ENCODE assay signal across 2 cellular contexts in genomic region chr1:155933591-155934096, GRCh38.
TF ChIP-seq lines count a peak whose summit lies in the region.

No MANE protein-coding gene starts in this region.

TF ChIP-seq in H1, 55 proteins besides CTCF, POLR2A, EP300 and RAD21:
- TF ChIP-seq CHD2 (IDR thresholded peaks at IDR 0.05; ENCODE audit: low read length) (no peak), SP2 (IDR thresholded peaks at IDR 0.05; ENCODE audit: low read length) (no peak), SP1 (IDR thresholded peaks at IDR 0.05; ENCODE audit: low read depth, low read length) (no peak), SP4 (IDR thresholded peaks at IDR 0.05; ENCODE audit: low read length) (no peak), SIN3A (conservative IDR thresholded peaks at IDR 0.05 in 1 of 2, IDR thresholded peaks at IDR 0.05 in 1 of 2; ENCODE audit: low read depth in 1 of 2, low read length in 2 of 2) (no peak), NRF1 (IDR thresholded peaks at IDR 0.05; ENCODE audit: low read depth, low read length) (no peak), CBX5 (IDR thresholded peaks at IDR 0.05; ENCODE audit: low read depth, low read length) (no peak), ATF2 (IDR thresholded peaks at IDR 0.05; ENCODE audit: low read length) (no peak), ASH2L (IDR thresholded peaks at IDR 0.05; ENCODE audit: low read length) (no peak), POU5F1 (IDR thresholded peaks at IDR 0.05; ENCODE audit: low read depth, low read length) (no peak), YY1 (IDR thresholded peaks at IDR 0.05; ENCODE audit: low read depth, low read length) (no peak), BRCA1 (IDR thresholded peaks at IDR 0.05; ENCODE audit: low read depth, low read length) (no peak), GTF2F1 (IDR thresholded peaks at IDR 0.05; ENCODE audit: borderline replicate concordance, low read depth, low read length) (no peak), TAF7 (optimal IDR thresholded peaks at IDR 0.05; ENCODE audit: borderline replicate concordance, low read depth, low read length) (no peak), SRF (IDR thresholded peaks at IDR 0.05; ENCODE audit: low read depth, low read length) (no peak), TAF1 (IDR thresholded peaks at IDR 0.05; ENCODE audit: low read depth, low read length) (no peak), CHD7 (IDR thresholded peaks at IDR 0.05; ENCODE audit: insufficient replicate concordance, low read length) (no peak), RBBP5 (IDR thresholded peaks at IDR 0.05; ENCODE audit: borderline replicate concordance, low read depth, low read length) (no peak)

TF ChIP-seq in GM12891, 5 proteins besides CTCF, POLR2A, EP300 and RAD21:
- TF ChIP-seq TAF1 (IDR thresholded peaks at IDR 0.05; ENCODE audit: low read depth, low read length) (no peak), SPI1 (IDR thresholded peaks at IDR 0.05; ENCODE audit: low read depth, low read length) (no peak), PAX5 (IDR thresholded peaks at IDR 0.05; ENCODE audit: insufficient read depth, low read length, severe bottlenecking) (no peak), POLR2AphosphoS5 (IDR thresholded peaks at IDR 0.05; ENCODE audit: low read depth, low read length) (no peak), POU2F2 (IDR thresholded peaks at IDR 0.05; ENCODE audit: low read depth, low read length) (no peak)
TF ChIP-seq in GM12891: peak in this region for 0.
